1 cellular context compared by ENCODE assay signal in genomic region chr6:137866914-137867684, GRCh38.
A peak's percentile ranks its signal among the peaks of the same experiment; 100 is the strongest.
TF ChIP-seq lines count a peak whose summit lies in the region.

TNFAIP3 (plus strand) TSS chr6:137867259; CDS start chr6:137871228, 3,969 bp downstream.

TF ChIP-seq in GM12878, 131 proteins besides CTCF, POLR2A, EP300 and RAD21 (continued from another document and continues in another):
- TF ChIP-seq CUX1 (IDR thresholded peaks at IDR 0.05; ENCODE audit: insufficient replicate concordance, low read depth, low read length) (peak; percentile 27), CREB1 (IDR thresholded peaks at IDR 0.05; ENCODE audit: low read depth) (peak; percentile 87), MLLT1 (IDR thresholded peaks at IDR 0.05) (peak; percentile 81), NR2C2 (IDR thresholded peaks at IDR 0.05; ENCODE audit: borderline replicate concordance, control insufficient read depth, insufficient read length, low read depth) (no peak), KDM1A (IDR thresholded peaks at IDR 0.05; ENCODE audit: borderline replicate concordance) (no peak), PML (IDR thresholded peaks at IDR 0.05; ENCODE audit: low read length) (no peak; the same call in 1 of the 2 replicates), IRF5 (IDR thresholded peaks at IDR 0.05; ENCODE audit: borderline replicate concordance) (no peak), GABPA (IDR thresholded peaks at IDR 0.05; ENCODE audit: low read depth) (peak; percentile 69; the same call in 1 of the 2 replicates), BMI1 (IDR thresholded peaks at IDR 0.05; ENCODE audit: borderline replicate concordance) (no peak), MYB (IDR thresholded peaks at IDR 0.05; ENCODE audit: borderline replicate concordance, low read depth, low read length) (no peak), E4F1 (IDR thresholded peaks at IDR 0.05; ENCODE audit: borderline replicate concordance, partially characterized antibody) (no peak), STAT1 (conservative IDR thresholded peaks at IDR 0.05) (no peak), SMARCA5 (IDR thresholded peaks at IDR 0.05) (peak; percentile 95), MYC (IDR thresholded peaks at IDR 0.05; ENCODE audit: insufficient read depth, insufficient read length, insufficient replicate concordance, low read length, severe bottlenecking) (no peak), BRCA1 (IDR thresholded peaks at IDR 0.05; ENCODE audit: low read depth, low read length) (no peak), CBX3 (IDR thresholded peaks at IDR 0.05; ENCODE audit: borderline replicate concordance, low read depth) (no peak), E2F4 (IDR thresholded peaks at IDR 0.05; ENCODE audit: low read depth, low read length) (0 out of 2 replicates have a peak, but pooled peaks have one; percentile 24), CEBPZ (IDR thresholded peaks at IDR 0.05; ENCODE audit: low read depth, low read length) (no peak), SMAD1 (IDR thresholded peaks at IDR 0.05; ENCODE audit: low read depth, partially characterized antibody) (no peak), TCF7 (IDR thresholded peaks at IDR 0.05; ENCODE audit: borderline replicate concordance) (no peak), MEF2B (IDR thresholded peaks at IDR 0.05; ENCODE audit: partially characterized antibody, poor library complexity, severe bottlenecking) (no peak), TARDBP (IDR thresholded peaks at IDR 0.05; ENCODE audit: borderline replicate concordance) (peak; percentile 15; the same call in 1 of the 2 replicates), CBFB (IDR thresholded peaks at IDR 0.05; ENCODE audit: low read depth) (peak; percentile 76; the same call in 1 of the 2 replicates), NRF1 (conservative IDR thresholded peaks at IDR 0.05; ENCODE audit: low read depth, low read length) (no peak; the same call in 1 of the 2 replicates), RFX5 (IDR thresholded peaks at IDR 0.05; ENCODE audit: low read depth, low read length) (no peak), POLR2AphosphoS5 (IDR thresholded peaks at IDR 0.05; ENCODE audit: low read length) (peak; percentile 95), PRDM15 (CRISPR knock-in tag; IDR thresholded peaks at IDR 0.05) (peak; percentile 95), POU2F2 (IDR thresholded peaks at IDR 0.05; ENCODE audit: borderline replicate concordance, low read depth, low read length) (peak; percentile 92), CBX5 (IDR thresholded peaks at IDR 0.05; ENCODE audit: low read depth) (peak; percentile 85), SIN3A (IDR thresholded peaks at IDR 0.05; ENCODE audit: low read depth, low read length) (no peak; the same call in 1 of the 2 replicates), PKNOX1 (IDR thresholded peaks at IDR 0.05) (no peak), TCF3 (IDR thresholded peaks at IDR 0.05; ENCODE audit: borderline replicate concordance, insufficient read depth, low read depth, low read length) (no peak), ZNF24 (IDR thresholded peaks at IDR 0.05) (peak; percentile 47; the same call in 1 of the 2 replicates), USF2 (IDR thresholded peaks at IDR 0.05; ENCODE audit: borderline replicate concordance, low read depth, low read length) (peak; percentile 86)
